ENCODE assay signal across 14 cellular contexts in genomic region chr22:24550028-24550901, GRCh38. TPM values are rescaled to one million over a fixed set of nuclear protein-coding genes. Genes with fewer than 3 reads are reported as not detected.
DNase-seq lines count a peak whose midpoint lies in the region; ATAC-seq, FAIRE-seq and TF ChIP-seq lines count a peak whose summit lies in the region.
"Had no signal": no experiment of that assay in that cellular context is flagged by ENCODE, and none has a peak within 500 bp of the region (broad histone marks: within the 10 kb centered on the region; RNA-seq: fewer than 3 reads in every experiment).

No MANE protein-coding gene starts in this region.

- H3K4me3 ChIP-seq in hepatocyte (no peak overlapping the region), small intestine (ENCODE audit: low read depth in 1 of 2, low read length in 2 of 2) (no peak overlapping the region), tibial nerve (no peak overlapping the region)

- H3K36me3 Mint-ChIP-seq in activated naive CD4-positive, alpha-beta T cell treated with anti-CD3 and anti-CD28 coated beads, Interleukin-2, amount 50 U/mL, for 24 hours: peaks cover 6% of the 10 kb centered on the region
- peaks cover 38% of the 10 kb centered on the region for H3K36me3 Mint-ChIP-seq in activated naive CD4-positive, alpha-beta T cell treated with anti-CD3 and anti-CD28 coated beads, Interleukin-2, amount 10 ng/mL, durations not matched to agents 7 days and 5 days
- H3K36me3 Mint-ChIP-seq in activated CD4-positive, alpha-beta T cell treated with anti-CD3 and anti-CD28 coated beads, Interleukin-2, amount 10 ng/mL, durations not matched to agents 24 days and 14 days (ENCODE audit: low read depth): peaks cover 28% of the 10 kb centered on the region

- intact Hi-C loops in activated CD4-positive, alpha-beta T cell treated with anti-CD3 and anti-CD28 coated beads, Interleukin-2, amount 10 ng/mL, durations not matched to agents 24 days and 14 days (cut with micrococcal nuclease): loop anchor here (10.0 kb wide), 1 partner anchor 535 kb away; the partner anchor contains the start of gene CABIN1

- POLR2A ChIA-PET in RWPE1 (lab: Yijun Ruan, JAX; ENCODE audit: low non-redundant PET): no interaction called here

- H3K36me3 ChIP-seq in hepatocyte (replicated peaks; ENCODE audit: insufficient read depth, low read depth) (no peaks in the 10 kb centered on the region), small intestine (ENCODE audit: control insufficient read depth in 2 of 2, insufficient read depth in 2 of 2, low read length in 2 of 2) (peaks cover 24 to 27% of the 10 kb centered on the region in 2 donors), tibial nerve (peaks cover 6 to 44% (median 20%) of the 10 kb centered on the region in 3 donors)

- H3K27ac Mint-ChIP-seq in activated naive CD4-positive, alpha-beta T cell treated with anti-CD3 and anti-CD28 coated beads, Interleukin-2, amount 50 U/mL, for 24 hours: peak overlapping the region; percentile 46
- no peak overlapping the region for H3K27ac Mint-ChIP-seq in activated naive CD4-positive, alpha-beta T cell treated with anti-CD3 and anti-CD28 coated beads, Interleukin-2, amount 10 ng/mL, durations not matched to agents 7 days and 5 days
- no peak overlapping the region for H3K27ac Mint-ChIP-seq in activated CD4-positive, alpha-beta T cell treated with anti-CD3 and anti-CD28 coated beads, Interleukin-2, amount 10 ng/mL, durations not matched to agents 24 days and 14 days

- no peak for ATAC-seq in HG03378 (IDR thresholded peaks at IDR 0.05; ENCODE audit: unreplicated experiment)
- ATAC-seq: esophagus mucosa had no signal

- no peak for TF ChIP-seq EP300 in tibial nerve (IDR thresholded peaks at IDR 0.05)

- H3K4me3 Mint-ChIP-seq in activated naive CD4-positive, alpha-beta T cell treated with anti-CD3 and anti-CD28 coated beads, Interleukin-2, amount 50 U/mL, for 24 hours: no peak overlapping the region
- H3K4me3 Mint-ChIP-seq in activated naive CD4-positive, alpha-beta T cell treated with anti-CD3 and anti-CD28 coated beads, Interleukin-2, amount 10 ng/mL, durations not matched to agents 7 days and 5 days: no peak overlapping the region
- no peak overlapping the region for H3K4me3 Mint-ChIP-seq in activated CD4-positive, alpha-beta T cell treated with anti-CD3 and anti-CD28 coated beads, Interleukin-2, amount 10 ng/mL, durations not matched to agents 24 days and 14 days

- peak overlapping the region; percentile 28 for H3K4me2 ChIP-seq in hepatocyte

- peaks cover 40% of the 10 kb centered on the region for H3K4me1 ChIP-seq in hepatocyte (ENCODE audit: insufficient read depth)
- peaks cover 17 to 18% of the 10 kb centered on the region in 2 donors for H3K4me1 ChIP-seq in small intestine (ENCODE audit: control insufficient read depth in 2 of 2, insufficient read depth in 1 of 2, low read depth in 1 of 2, low read length in 1 of 2)
- peaks cover 0 to 47% (median 23%) of the 10 kb centered on the region in 4 donors for H3K4me1 ChIP-seq in tibial nerve

- no peak overlapping the region for H2AFZ ChIP-seq in hepatocyte

- WGBS in hepatocyte (ENCODE audit: low lambda C conversion rate, missing lambda C conversion rate): 76% methylated on average over 8 of the region's 8 CpGs
- WGBS in small intestine, 3 donors: 35 to 69% (median 53%) methylated on average over 8 of the region's 8 CpGs
- 84 to 85% methylated on average over 8 of the region's 8 CpGs for WGBS in tibial nerve, 2 donors

- H4K20me1 ChIP-seq in hepatocyte (ENCODE audit: insufficient read depth, poor library complexity, severe bottlenecking): peaks cover 14% of the 10 kb centered on the region

- H3K27me3 ChIP-seq in hepatocyte: no peaks in the 10 kb centered on the region
- H3K27me3 ChIP-seq in small intestine (ENCODE audit: control insufficient read depth in 2 of 2, insufficient read depth in 2 of 2, low read length in 2 of 2): no peaks in the 10 kb centered on the region
- no peaks in the 10 kb centered on the region for H3K27me3 ChIP-seq in tibial nerve

- no peak for TF ChIP-seq POLR2A in tibial nerve (IDR thresholded peaks at IDR 0.05)

- DNase-seq in activated naive CD4-positive, alpha-beta T cell treated with anti-CD3 and anti-CD28 coated beads, Interleukin-2, amount 10 ng/mL, durations not matched to agents 7 days and 5 days: no peak
- no peak for DNase-seq in RWPE1 (ENCODE audit: low spot score)
- DNase-seq in hepatocyte (ENCODE audit: low spot score): peak; percentile 82
- peak; percentile 97 for DNase-seq in small intestine
- no peak for DNase-seq in activated CD4-positive, alpha-beta T cell treated with anti-CD3 and anti-CD28 coated beads, Interleukin-2, amount 10 ng/mL, durations not matched to agents 24 days and 14 days
- no peak for DNase-seq in tibial nerve (ENCODE audit: low spot score in 2 of 2)
- DNase-seq: islet precursor cell; NCI-H2081; stimulated activated CD8-positive, alpha-beta memory T cell treated with anti-CD3 and anti-CD28 coated beads, Interleukin-4, amount 100 ng/mL, for 48 hours; WERI-Rb-1 had no signal

- no peak for FAIRE-seq in small intestine (lab: Jason Lieb, UNC)

- CTCF ChIA-PET in activated naive CD4-positive, alpha-beta T cell treated with anti-CD3 and anti-CD28 coated beads, Interleukin-2, amount 10 ng/mL, durations not matched to agents 7 days and 5 days (lab: Charles Lee): no interaction called here
- CTCF ChIA-PET in RWPE1 (lab: Yijun Ruan, JAX): no interaction called here

- no peaks in the 10 kb centered on the region for H3K27me3 Mint-ChIP-seq in activated naive CD4-positive, alpha-beta T cell treated with anti-CD3 and anti-CD28 coated beads, Interleukin-2, amount 50 U/mL, for 24 hours
- H3K27me3 Mint-ChIP-seq in activated naive CD4-positive, alpha-beta T cell treated with anti-CD3 and anti-CD28 coated beads, Interleukin-2, amount 10 ng/mL, durations not matched to agents 7 days and 5 days: no peaks in the 10 kb centered on the region
- H3K27me3 Mint-ChIP-seq in activated CD4-positive, alpha-beta T cell treated with anti-CD3 and anti-CD28 coated beads, Interleukin-2, amount 10 ng/mL, durations not matched to agents 24 days and 14 days: no peaks in the 10 kb centered on the region

- TF ChIP-seq CTCF in RWPE1 (conservative IDR thresholded peaks at IDR 0.05; ENCODE audit: low read depth) (no peak), hepatocyte (IDR thresholded peaks at IDR 0.05; ENCODE audit: poor library complexity) (no peak), tibial nerve (IDR thresholded peaks at IDR 0.05) (no peak)

- peaks cover 29% of the 10 kb centered on the region for H3K4me1 Mint-ChIP-seq in activated naive CD4-positive, alpha-beta T cell treated with anti-CD3 and anti-CD28 coated beads, Interleukin-2, amount 50 U/mL, for 24 hours
- peaks cover 36% of the 10 kb centered on the region for H3K4me1 Mint-ChIP-seq in activated naive CD4-positive, alpha-beta T cell treated with anti-CD3 and anti-CD28 coated beads, Interleukin-2, amount 10 ng/mL, durations not matched to agents 7 days and 5 days
- peaks cover 29% of the 10 kb centered on the region for H3K4me1 Mint-ChIP-seq in activated CD4-positive, alpha-beta T cell treated with anti-CD3 and anti-CD28 coated beads, Interleukin-2, amount 10 ng/mL, durations not matched to agents 24 days and 14 days

- peak overlapping the region; percentile 31 for H3K27ac ChIP-seq in RWPE1
- H3K27ac ChIP-seq in hepatocyte: peak overlapping the region; percentile 94
- peak overlapping the region; percentile 92 to 99 for H3K27ac ChIP-seq in small intestine (ENCODE audit: low read depth in 1 of 2, low read length in 1 of 2)
- peak overlapping the region in 1 of 4 donors; percentile 28 for H3K27ac ChIP-seq in tibial nerve
- H3K27ac ChIP-seq: WERI-Rb-1 had no signal

- H3K79me2 ChIP-seq in hepatocyte: peaks cover 68% of the 10 kb centered on the region

- H3K9me3 ChIP-seq in hepatocyte (ENCODE audit: low read depth) (no peaks in the 10 kb centered on the region), small intestine (ENCODE audit: control insufficient read depth, low read depth) (no peaks in the 10 kb centered on the region), tibial nerve (no peaks in the 10 kb centered on the region)

- no peaks in the 10 kb centered on the region for H3K9me3 Mint-ChIP-seq in activated naive CD4-positive, alpha-beta T cell treated with anti-CD3 and anti-CD28 coated beads, Interleukin-2, amount 50 U/mL, for 24 hours
- no peaks in the 10 kb centered on the region for H3K9me3 Mint-ChIP-seq in activated naive CD4-positive, alpha-beta T cell treated with anti-CD3 and anti-CD28 coated beads, Interleukin-2, amount 10 ng/mL, durations not matched to agents 7 days and 5 days
- H3K9me3 Mint-ChIP-seq in activated CD4-positive, alpha-beta T cell treated with anti-CD3 and anti-CD28 coated beads, Interleukin-2, amount 10 ng/mL, durations not matched to agents 24 days and 14 days: no peaks in the 10 kb centered on the region

- H3K9me2 ChIP-seq in hepatocyte (replicated peaks; ENCODE audit: insufficient read depth): no peaks in the 10 kb centered on the region

RNA-seq across cellular contexts. Expression of gene GUCD1, which starts 4.7 kb away (rescaled TPM):
- total RNA-seq in hepatocyte (143 and 149 TPM in 2 replicates), tibial nerve (10 to 100 TPM; 74.1 to 87.9 (median 84.6) TPM)
- polyA plus RNA-seq in hepatocyte (84.9 and 102 TPM in 2 replicates), small intestine (100 to 1,000 TPM; 147 to 494 (median 469) TPM)
- 118 and 129 TPM in 2 replicates for total RNA-seq in activated CD4-positive, alpha-beta T cell treated with anti-CD3 and anti-CD28 coated beads, Interleukin-2, amount 10 ng/mL, durations not matched to agents 24 days and 14 days

RNA-seq across cellular contexts. Expression of gene SNRPD3, which starts 5.5 kb away (rescaled TPM):
- total RNA-seq in hepatocyte (145 and 185 TPM in 2 replicates), tibial nerve (100 to 1,000 TPM in 3 of 4 donors, 10 to 100 TPM in 1; 98.7 to 127 (median 111) TPM)
- polyA plus RNA-seq in hepatocyte (120 and 122 TPM in 2 replicates), small intestine (100 to 1,000 TPM; 150 to 162 (median 156) TPM)
- total RNA-seq in activated CD4-positive, alpha-beta T cell treated with anti-CD3 and anti-CD28 coated beads, Interleukin-2, amount 10 ng/mL, durations not matched to agents 24 days and 14 days: 166 and 175 TPM in 2 replicates

RNA-seq across cellular contexts. Expression of gene LRRC75B, which starts 42.6 kb away (rescaled TPM):
- total RNA-seq in hepatocyte (16.7 and 19.5 TPM in 2 replicates), tibial nerve (10 to 100 TPM; 33.5 to 55.7 (median 40.2) TPM)
- polyA plus RNA-seq in hepatocyte (34.5 and 38.2 TPM in 2 replicates), small intestine (100 to 1,000 TPM in 2 of 3 donors, 10 to 100 TPM in 1; 15.5 to 123 (median 112) TPM)
- 2.6 and 3.2 TPM in 2 replicates for total RNA-seq in activated CD4-positive, alpha-beta T cell treated with anti-CD3 and anti-CD28 coated beads, Interleukin-2, amount 10 ng/mL, durations not matched to agents 24 days and 14 days
- total RNA-seq: OCI-LY7 had no signal

RNA-seq across cellular contexts. Expression of gene GGT1, which starts 52.7 kb away (rescaled TPM):
- 59.4 and 80.7 TPM in 2 replicates for total RNA-seq in hepatocyte
- 81.0 and 104 TPM in 2 replicates for polyA plus RNA-seq in hepatocyte
- 100 to 1,000 TPM in 2 of 3 donors, 10 to 100 TPM in 1; 44.2 to 581 (median 219) TPM for polyA plus RNA-seq in small intestine
- total RNA-seq in activated CD4-positive, alpha-beta T cell treated with anti-CD3 and anti-CD28 coated beads, Interleukin-2, amount 10 ng/mL, durations not matched to agents 24 days and 14 days: 49.0 and 52.9 TPM in 2 replicates
- 10 to 100 TPM in 3 of 4 donors, 1 to 10 TPM in 1; 5.9 to 16.9 (median 15.8) TPM for total RNA-seq in tibial nerve

RNA-seq across cellular contexts. Expression of gene UPB1, which starts 55.1 kb away (rescaled TPM):
- total RNA-seq in hepatocyte: 1.2 and 1.6 TPM in 2 replicates
- 0.39 and 1.0 TPM in 2 replicates for polyA plus RNA-seq in hepatocyte
- 1 to 10 TPM in 2 of 3 donors, under 1 TPM in 1; 0.12 to 4.3 (median 1.8) TPM for polyA plus RNA-seq in small intestine
- total RNA-seq in activated CD4-positive, alpha-beta T cell treated with anti-CD3 and anti-CD28 coated beads, Interleukin-2, amount 10 ng/mL, durations not matched to agents 24 days and 14 days: 0.12 TPM in 2 replicates
- under 1 TPM in 3 of 4 donors, not detected in 1; 0.44 to 0.98 (median 0.63) TPM for total RNA-seq in tibial nerve

Comparison
In these comparisons a context has a peak if more than half of its experiments do, and no peak if none do; other contexts are left out.
1. DNase-seq: peak in hepatocyte (single experiment) and small intestine (single experiment); none in activated naive CD4-positive, alpha-beta T cell treated with anti-CD3 and anti-CD28 coated beads, Interleukin-2, amount 10 ng/mL, durations not matched to agents 7 days and 5 days (single experiment), RWPE1 (single experiment), activated CD4-positive, alpha-beta T cell treated with anti-CD3 and anti-CD28 coated beads, Interleukin-2, amount 10 ng/mL, durations not matched to agents 24 days and 14 days (single experiment) and tibial nerve (0 of 2).